Comparison of ENCODE assay signal across 13 cellular contexts in genomic region chr15:90358124-90359033, GRCh38. TPM values are rescaled to one million over a fixed set of nuclear protein-coding genes. Genes with fewer than 3 reads are reported as not detected.
DNase-seq lines count a peak whose midpoint lies in the region; FAIRE-seq and TF ChIP-seq lines count a peak whose summit lies in the region.
"Had no signal": no experiment of that assay in that cellular context is flagged by ENCODE, and none has a peak within 500 bp of the region (broad histone marks: within the 10 kb centered on the region; RNA-seq: fewer than 3 reads in every experiment).

No MANE protein-coding gene starts in this region.

- H3K79me2 ChIP-seq in keratinocyte (ENCODE audit: control insufficient read depth, insufficient read depth, low read length), result no peaks in the 10 kb centered on the region

- H3K4me1 ChIP-seq in HEK293 (ENCODE audit: control insufficient read depth, insufficient read depth, low read length), result no peaks in the 10 kb centered on the region; the same call in 1 of the 2 replicates
- peaks cover 18% of the 10 kb centered on the region for H3K4me1 ChIP-seq in adipocyte (ENCODE audit: control insufficient read depth, insufficient read depth, low read length)
- H3K4me1 ChIP-seq in keratinocyte (ENCODE audit: control insufficient read depth, extremely low read depth, insufficient read depth, low read length), result peaks cover 28% of the 10 kb centered on the region

- CTCF ChIA-PET in HEK293 (lab: Yijun Ruan, JAX), result interaction anchor here (0.5 to 1.9 kb wide), 5 partner anchors 13 to 1455 kb away, joined by 3 to 12 read pairs (median 3); no protein-coding TSS in a partner anchor

- H3K27me3 ChIP-seq in adipocyte (replicated peaks; ENCODE audit: control insufficient read depth, insufficient read depth, low read length), result no peaks in the 10 kb centered on the region
- no peaks in the 10 kb centered on the region for H3K27me3 ChIP-seq in keratinocyte (ENCODE audit: control insufficient read depth, extremely low read depth, insufficient read depth, low read length)

- TF ChIP-seq CTCF in AG10803 (conservative IDR thresholded peaks at IDR 0.05; ENCODE audit: low read length) (no peak), HEK293 (tag by site-specific recombination; IDR thresholded peaks at IDR 0.05) (no peak), keratinocyte (optimal IDR thresholded peaks at IDR 0.05 in 1 of 3, IDR thresholded peaks at IDR 0.05 in 1 of 3, conservative IDR thresholded peaks at IDR 0.05 in 1 of 3; ENCODE audit: extremely low read depth in 1 of 3, insufficient read depth in 2 of 3, low read length in 3 of 3) (no peak)

- no peaks in the 10 kb centered on the region for H3K9me1 ChIP-seq in keratinocyte (ENCODE audit: control insufficient read depth, extremely low read depth, insufficient read depth, low read length)

- no peak overlapping the region for H3K4me3 ChIP-seq in AG10803 (ENCODE audit: low read length)
- H3K4me3 ChIP-seq in HEK293 (ENCODE audit: low read depth, low read length), result no peak overlapping the region
- no peak overlapping the region for H3K4me3 ChIP-seq in adipocyte (ENCODE audit: low read length)
- no peak overlapping the region for H3K4me3 ChIP-seq in keratinocyte (ENCODE audit: control insufficient read depth in 2 of 3, extremely low read depth in 1 of 3, insufficient read depth in 2 of 3, low read depth in 1 of 3, low read length in 3 of 3)

- POLR2A ChIA-PET in HEK293 (lab: Yijun Ruan, JAX), result no interaction called here

- H3K9ac ChIP-seq in adipocyte (ENCODE audit: low read length) (no peak overlapping the region), keratinocyte (ENCODE audit: control insufficient read depth, extremely low read depth, insufficient read depth, low read length) (no peak overlapping the region)

- H3K9me3 ChIP-seq in HEK293 (ENCODE audit: control insufficient read depth, insufficient read depth, low read depth, low read length), result no peaks in the 10 kb centered on the region
- no peaks in the 10 kb centered on the region for H3K9me3 ChIP-seq in adipocyte (ENCODE audit: control insufficient read depth, low read length)
- no peaks in the 10 kb centered on the region for H3K9me3 ChIP-seq in keratinocyte (ENCODE audit: control insufficient read depth, low read depth, low read length)

- dilution Hi-C loops in keratinocyte (cut with MboI; ENCODE audit: extremely low pct_ligation_motif_present, low sequenced_read_pairs), result no loop called here

- H4K20me1 ChIP-seq in keratinocyte (ENCODE audit: control insufficient read depth, extremely low read depth, insufficient read depth, low read length), result no peaks in the 10 kb centered on the region

- DNase-seq in AG10803 (ENCODE audit: low read depth) (peak; percentile 54), adipocyte (ENCODE audit: low read depth) (peak; percentile 44), keratinocyte (ENCODE audit: low read depth, low spot score) (no peak), NCI-H2107 treated with DMSO at 0.1 percent for 48 hours (lab: John Stamatoyannopoulos, UW; ENCODE audit: unreplicated experiment) (no peak), NCI-H1105 treated with DMSO at 0.1 percent for 48 hours (lab: John Stamatoyannopoulos, UW) (no peak), NCI-H1417 treated with DMSO at 0.1 percent for 48 hours (lab: John Stamatoyannopoulos, UW) (no peak)
- no peak for DNase-seq in stimulated activated CD4-positive, alpha-beta T cell treated with anti-CD3 and anti-CD28 coated beads, Interleukin-12 subunit alpha, Interleukin-12 subunit beta, amount 100 ng/mL, for 4 hours
- DNase-seq: activated CD4-positive, alpha-beta T cell treated with anti-CD3 and anti-CD28 coated beads, Interleukin-2, amount 50 U/mL, for 1 hour; amniotic stem cell; Calu3; NCI-H2171; stimulated activated CD4-positive, alpha-beta T cell treated with anti-CD3 and anti-CD28 coated beads, Interleukin-2, amount 100 ng/mL, for 48 hours had no signal

- H3K4me2 ChIP-seq in keratinocyte (ENCODE audit: control insufficient read depth, extremely low read depth, insufficient read depth, low read depth, low read length), result no peak overlapping the region

- H3K27ac ChIP-seq in HEK293 (ENCODE audit: extremely low read depth, low read depth, low read length) (no peak overlapping the region), keratinocyte (ENCODE audit: control insufficient read depth, insufficient read depth, low read length) (peak overlapping the region; percentile 5)

- H3K36me3 ChIP-seq in HEK293 (ENCODE audit: control insufficient read depth in 2 of 2, insufficient read depth in 1 of 2, low read length in 2 of 2), result peaks cover 30 to 39% of the 10 kb centered on the region in 2 experiments
- no peaks in the 10 kb centered on the region for H3K36me3 ChIP-seq in adipocyte (ENCODE audit: control insufficient read depth, insufficient read depth, low read length, severe bottlenecking)
- peaks cover 3% of the 10 kb centered on the region in 2 experiments for H3K36me3 ChIP-seq in keratinocyte (ENCODE audit: control insufficient read depth in 2 of 2, extremely low read depth in 1 of 2, insufficient read depth in 2 of 2, low read length in 2 of 2)

- no peak overlapping the region for H2AFZ ChIP-seq in keratinocyte (ENCODE audit: control insufficient read depth, low read length)

- FAIRE-seq in keratinocyte (lab: Jason Lieb, UNC), result peak; percentile 87

TF ChIP-seq in HEK293, 187 proteins besides CTCF, POLR2A, EP300 and RAD21 (continues in another document):
- TF ChIP-seq, protein P1, sequence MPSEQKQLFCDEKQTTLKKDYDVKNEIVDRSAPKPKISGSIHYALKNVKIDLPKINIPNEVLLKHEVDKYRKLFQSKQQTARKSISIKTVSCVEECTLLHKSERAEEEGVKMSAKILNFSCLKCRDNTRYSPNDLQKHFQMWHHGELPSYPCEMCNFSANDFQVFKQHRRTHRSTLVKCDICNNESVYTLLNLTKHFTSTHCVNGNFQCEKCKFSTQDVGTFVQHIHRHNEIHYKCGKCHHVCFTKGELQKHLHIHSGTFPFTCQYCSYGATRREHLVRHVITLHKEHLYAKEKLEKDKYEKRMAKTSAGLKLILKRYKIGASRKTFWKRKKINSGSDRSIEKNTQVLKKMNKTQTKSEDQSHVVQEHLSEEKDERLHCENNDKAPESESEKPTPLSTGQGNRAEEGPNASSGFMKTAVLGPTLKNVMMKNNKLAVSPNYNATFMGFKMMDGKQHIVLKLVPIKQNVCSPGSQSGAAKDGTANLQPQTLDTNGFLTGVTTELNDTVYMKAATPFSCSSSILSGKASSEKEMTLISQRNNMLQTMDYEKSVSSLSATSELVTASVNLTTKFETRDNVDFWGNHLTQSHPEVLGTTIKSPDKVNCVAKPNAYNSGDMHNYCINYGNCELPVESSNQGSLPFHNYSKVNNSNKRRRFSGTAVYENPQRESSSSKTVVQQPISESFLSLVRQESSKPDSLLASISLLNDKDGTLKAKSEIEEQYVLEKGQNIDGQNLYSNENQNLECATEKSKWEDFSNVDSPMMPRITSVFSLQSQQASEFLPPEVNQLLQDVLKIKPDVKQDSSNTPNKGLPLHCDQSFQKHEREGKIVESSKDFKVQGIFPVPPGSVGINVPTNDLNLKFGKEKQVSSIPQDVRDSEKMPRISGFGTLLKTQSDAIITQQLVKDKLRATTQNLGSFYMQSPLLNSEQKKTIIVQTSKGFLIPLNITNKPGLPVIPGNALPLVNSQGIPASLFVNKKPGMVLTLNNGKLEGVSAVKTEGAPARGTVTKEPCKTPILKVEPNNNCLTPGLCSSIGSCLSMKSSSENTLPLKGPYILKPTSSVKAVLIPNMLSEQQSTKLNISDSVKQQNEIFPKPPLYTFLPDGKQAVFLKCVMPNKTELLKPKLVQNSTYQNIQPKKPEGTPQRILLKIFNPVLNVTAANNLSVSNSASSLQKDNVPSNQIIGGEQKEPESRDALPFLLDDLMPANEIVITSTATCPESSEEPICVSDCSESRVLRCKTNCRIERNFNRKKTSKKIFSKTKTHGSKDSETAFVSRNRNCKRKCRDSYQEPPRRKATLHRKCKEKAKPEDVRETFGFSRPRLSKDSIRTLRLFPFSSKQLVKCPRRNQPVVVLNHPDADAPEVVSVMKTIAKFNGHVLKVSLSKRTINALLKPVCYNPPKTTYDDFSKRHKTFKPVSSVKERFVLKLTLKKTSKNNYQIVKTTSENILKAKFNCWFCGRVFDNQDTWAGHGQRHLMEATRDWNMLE (tag by site-specific recombination; conservative IDR thresholded peaks at IDR 0.05; ENCODE audit: low read depth), result no peak
- TF ChIP-seq, protein P2, sequence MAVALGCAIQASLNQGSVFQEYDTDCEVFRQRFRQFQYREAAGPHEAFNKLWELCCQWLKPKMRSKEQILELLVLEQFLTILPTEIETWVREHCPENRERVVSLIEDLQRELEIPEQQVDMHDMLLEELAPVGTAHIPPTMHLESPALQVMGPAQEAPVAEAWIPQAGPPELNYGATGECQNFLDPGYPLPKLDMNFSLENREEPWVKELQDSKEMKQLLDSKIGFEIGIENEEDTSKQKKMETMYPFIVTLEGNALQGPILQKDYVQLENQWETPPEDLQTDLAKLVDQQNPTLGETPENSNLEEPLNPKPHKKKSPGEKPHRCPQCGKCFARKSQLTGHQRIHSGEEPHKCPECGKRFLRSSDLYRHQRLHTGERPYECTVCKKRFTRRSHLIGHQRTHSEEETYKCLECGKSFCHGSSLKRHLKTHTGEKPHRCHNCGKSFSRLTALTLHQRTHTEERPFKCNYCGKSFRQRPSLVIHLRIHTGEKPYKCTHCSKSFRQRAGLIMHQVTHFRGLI (tag by site-specific recombination; IDR thresholded peaks at IDR 0.05), result peak; percentile 44; the same call in 1 of the 2 replicates
- no peak for TF ChIP-seq OVOL3 (tag by site-specific recombination; IDR thresholded peaks at IDR 0.05)
- TF ChIP-seq OSR2 (tag by site-specific recombination; IDR thresholded peaks at IDR 0.05), result no peak
- TF ChIP-seq ZNF266 (tag by site-specific recombination; IDR thresholded peaks at IDR 0.05; ENCODE audit: low read depth), result no peak
- no peak for TF ChIP-seq ZNF416 (tag by site-specific recombination; IDR thresholded peaks at IDR 0.05)

RNA-seq across cellular contexts. Expression of gene ZNF774, which starts 6.3 kb away (rescaled TPM):
- polyA plus RNA-seq in keratinocyte, result 2.0 to 2.3 TPM (median 2.2 TPM) in 3 replicates
- 1.1 TPM for polyA plus RNA-seq in keratinocyte (2011; ENCODE audit: low read depth)
- polyA plus RNA-seq in keratinocyte (2011; cell fraction: cytosol; rRNA removed), result 1.1 and 1.5 TPM in 2 replicates
- 2.6 and 2.8 TPM in 2 replicates for polyA plus RNA-seq in keratinocyte (2011; cell fraction: nucleus; rRNA removed)
- polyA plus RNA-seq in keratinocyte (2012; ENCODE audit: low replicate concordance), result 0.78 and 1.5 TPM in 2 replicates
- 0.72 to 1.8 TPM (median 1.4 TPM) in 3 replicates for polyA minus RNA-seq in keratinocyte
- 0.38 TPM for polyA minus RNA-seq in keratinocyte (2011; cell fraction: cytosol; rRNA and poly(A)+ RNA removed)
- polyA minus RNA-seq in keratinocyte (2011; cell fraction: nucleus; rRNA and poly(A)+ RNA removed), result 0.74 and 2.2 TPM in 2 replicates

RNA-seq across cellular contexts. Expression of gene IQGAP1, which starts 29.7 kb away (rescaled TPM):
- 219 to 310 TPM (median 253 TPM) in 3 replicates for polyA plus RNA-seq in keratinocyte
- polyA plus RNA-seq in keratinocyte (2011; ENCODE audit: low read depth), result 1,067 TPM
- polyA plus RNA-seq in keratinocyte (2011; cell fraction: cytosol; rRNA removed), result 127 and 198 TPM in 2 replicates
- polyA plus RNA-seq in keratinocyte (2011; cell fraction: nucleus; rRNA removed), result 543 and 692 TPM in 2 replicates
- polyA plus RNA-seq in keratinocyte (2012; ENCODE audit: low replicate concordance), result 163 and 252 TPM in 2 replicates
- polyA minus RNA-seq in keratinocyte, result 189 to 616 TPM (median 435 TPM) in 3 replicates
- polyA minus RNA-seq in keratinocyte (2011; cell fraction: cytosol; rRNA and poly(A)+ RNA removed), result 205 TPM
- polyA minus RNA-seq in keratinocyte (2011; cell fraction: nucleus; rRNA and poly(A)+ RNA removed), result 533 and 899 TPM in 2 replicates

Comparison
In these comparisons a context has a peak if more than half of its experiments do, and no peak if none do; other contexts are left out.
1. DNase-seq: peak in AG10803 (single experiment) and adipocyte (single experiment); none in keratinocyte (single experiment), NCI-H2107 treated with DMSO at 0.1 percent for 48 hours (single experiment), NCI-H1105 treated with DMSO at 0.1 percent for 48 hours (single experiment), stimulated activated CD4-positive, alpha-beta T cell treated with anti-CD3 and anti-CD28 coated beads, Interleukin-12 subunit alpha, Interleukin-12 subunit beta, amount 100 ng/mL, for 4 hours (single experiment) and NCI-H1417 treated with DMSO at 0.1 percent for 48 hours (single experiment).